In genomic region chr10:131000244-131000643, GRCh38 we compare ENCODE assay signal across 22 cellular contexts.
"Had no signal": no experiment of that assay in that cellular context is flagged by ENCODE, and none has a peak within 500 bp of the region (broad histone marks: within the 10 kb centered on the region; RNA-seq: fewer than 3 reads in every experiment).

No MANE protein-coding gene starts in this region.

- H3K27me3 ChIP-seq: MG63 had no signal

- FAIRE-seq: HTR-8/SVneo, K562, RCC 7860 had no signal

- H3K27ac ChIP-seq: HL-60 had no signal

- H3K9me3 ChIP-seq: MG63 had no signal

- DNase-seq: MG63, NCI-H1092, NCI-H1105 treated with DMSO at 0.1 percent for 48 hours, NCI-H1417 treated with DMSO at 0.1 percent for 48 hours, NCI-H146, NCI-H1694 treated with DMSO at 0.1 percent for 48 hours, NCI-H1930, NCI-H2081, NCI-H2107, NCI-H2227 treated with DMSO at 0.1 percent for 48 hours, NCI-H446, NCI-H510A, NCI-H524 treated with DMSO at 0.1 percent for 48 hours, NCI-H69, NCI-H774, Right ventricle myocardium superior, RPMI8226, SIG-M5 had no signal

- H3K36me3 ChIP-seq: MG63 had no signal

- H3K4me3 ChIP-seq: K562, MG63 had no signal
